Comparison of ENCODE assay signal across 24 cellular contexts in the genomic region with DNA sequence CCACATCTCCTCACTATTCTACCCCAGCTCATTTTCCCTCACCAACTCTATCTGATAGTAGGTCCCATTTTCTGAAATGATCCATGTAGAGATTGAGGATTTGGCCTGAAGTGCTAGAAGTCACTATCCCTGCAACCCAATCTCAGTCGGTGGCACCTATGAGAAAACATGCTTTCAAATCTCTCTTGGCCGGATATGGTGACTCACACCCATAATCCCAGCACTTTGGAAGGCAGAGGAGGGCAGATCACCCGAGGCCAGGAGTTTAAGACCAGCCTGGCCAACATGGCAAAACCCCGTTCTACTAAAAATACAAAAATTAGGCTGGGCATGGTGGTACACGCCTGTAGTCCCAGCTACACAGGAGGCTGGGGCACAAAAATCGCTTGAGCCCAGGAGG. TPM values are rescaled to one million over a fixed set of nuclear protein-coding genes. Genes with fewer than 3 reads are reported as not detected.
DNase-seq lines count a peak whose midpoint lies in the region; ATAC-seq and TF ChIP-seq lines count a peak whose summit lies in the region.
"Had no signal": no experiment of that assay in that cellular context is flagged by ENCODE, and none has a peak within 500 bp of the region (broad histone marks: within the 10 kb centered on the region; RNA-seq: fewer than 3 reads in every experiment).

No MANE protein-coding gene starts in this region.

- intact Hi-C loops in HCT116 (cut with micrococcal nuclease): no loop called here
- intact Hi-C loops in activated CD4-positive, alpha-beta memory T cell treated with anti-CD3 and anti-CD28 coated beads for 36 hours (cut with micrococcal nuclease): no loop called here

- H3K36me3 ChIP-seq in HCT116 (ENCODE audit: control insufficient read depth in 1 of 2, insufficient read depth in 2 of 2, low read length in 2 of 2): no peaks in the 10 kb centered on the region
- H3K36me3 ChIP-seq: sigmoid colon had no signal

- TF ChIP-seq RAD21 in HCT116 (IDR thresholded peaks at IDR 0.05; ENCODE audit: low read depth): no peak

- no peaks in the 10 kb centered on the region for H4K20me1 ChIP-seq in HCT116 (ENCODE audit: insufficient read depth)

- H3K27ac ChIP-seq in HCT116 (ENCODE audit: low read depth, low read length) (no peak overlapping the region), RWPE1 (peak overlapping the region; percentile 54)
- H3K27ac ChIP-seq: parathyroid adenoma, sigmoid colon, testis had no signal

- H2AFZ ChIP-seq in HCT116 (ENCODE audit: low read depth, low read length, poor library complexity, severe bottlenecking): peak overlapping the region; percentile 61
- H2AFZ ChIP-seq: parathyroid adenoma had no signal

- no peaks in the 10 kb centered on the region for H3K79me2 ChIP-seq in HCT116 (ENCODE audit: insufficient read depth, low read length)
- H3K79me2 ChIP-seq: parathyroid adenoma had no signal

- no peaks in the 10 kb centered on the region for H3K27me3 ChIP-seq in HCT116 (ENCODE audit: insufficient read depth, low read length)
- H3K27me3 ChIP-seq: sigmoid colon, testis had no signal

- peaks cover 11% of the 10 kb centered on the region for H3K27me3 Mint-ChIP-seq in activated CD4-positive, alpha-beta memory T cell treated with anti-CD3 and anti-CD28 coated beads, Interleukin-2, amount 10 ng/mL, durations not matched to agents 7 days and 5 days
- peaks cover 1% of the 10 kb centered on the region for H3K27me3 Mint-ChIP-seq in activated CD4-positive, alpha-beta memory T cell treated with anti-CD3 and anti-CD28 coated beads for 36 hours

- TF ChIP-seq CTCF in HCT116 (IDR thresholded peaks at IDR 0.05 in 2 of 3, conservative IDR thresholded peaks at IDR 0.05 in 1 of 3; ENCODE audit: borderline replicate concordance in 1 of 3, insufficient read depth in 1 of 3, low read depth in 2 of 3, low read length in 2 of 3) (no peak), RWPE1 (conservative IDR thresholded peaks at IDR 0.05; ENCODE audit: low read depth) (no peak), epithelial cell of esophagus (IDR thresholded peaks at IDR 0.05; ENCODE audit: insufficient read depth, low read depth, low read length, missing control alignments) (no peak)

- no TSS peak for BruUV-seq in HCT116 (replicated peaks; lab: Mats Ljungman, UMichigan)

- peaks cover 0 to 7% of the 10 kb centered on the region in 2 experiments; a peak in 2 of 4 replicates for H3K4me1 ChIP-seq in HCT116 (ENCODE audit: control insufficient read depth in 1 of 2, insufficient read depth in 2 of 2, low read length in 2 of 2)
- H3K4me1 ChIP-seq: parathyroid adenoma, sigmoid colon, testis had no signal

- H3K4me2 ChIP-seq in HCT116 (ENCODE audit: low read length): peak overlapping the region; percentile 44

- peaks cover 11% of the 10 kb centered on the region for H3K4me1 Mint-ChIP-seq in activated CD4-positive, alpha-beta memory T cell treated with anti-CD3 and anti-CD28 coated beads, Interleukin-2, amount 10 ng/mL, durations not matched to agents 7 days and 5 days
- H3K4me1 Mint-ChIP-seq in activated CD4-positive, alpha-beta memory T cell treated with anti-CD3 and anti-CD28 coated beads for 36 hours (ENCODE audit: low read depth): peaks cover 16% of the 10 kb centered on the region

- no peaks in the 10 kb centered on the region for H3K9me3 Mint-ChIP-seq in activated CD4-positive, alpha-beta memory T cell treated with anti-CD3 and anti-CD28 coated beads, Interleukin-2, amount 10 ng/mL, durations not matched to agents 7 days and 5 days
- no peaks in the 10 kb centered on the region for H3K9me3 Mint-ChIP-seq in activated CD4-positive, alpha-beta memory T cell treated with anti-CD3 and anti-CD28 coated beads for 36 hours
- H3K9me3 Mint-ChIP-seq: natural killer cell treated with Interleukin-12 subunit alpha and Interleukin-12 subunit beta and Interleukin-15 and Interleukin-18, amount 100 ng/mL, for 72 hours; stimulated activated memory B cell treated with anti-CD40 and anti-IgM and Interleukin-4, amounts not matched to agents 10 μg/mL and 1 μg/mL and 100 μg/mL, for 72 hours had no signal

- no peak for TF ChIP-seq POLR2A in HCT116 (IDR thresholded peaks at IDR 0.05; ENCODE audit: borderline replicate concordance, extremely low read depth, insufficient read depth, insufficient read length)

- H3K27ac Mint-ChIP-seq in activated CD4-positive, alpha-beta memory T cell treated with anti-CD3 and anti-CD28 coated beads, Interleukin-2, amount 10 ng/mL, durations not matched to agents 7 days and 5 days: no peak overlapping the region
- no peak overlapping the region for H3K27ac Mint-ChIP-seq in activated CD4-positive, alpha-beta memory T cell treated with anti-CD3 and anti-CD28 coated beads for 36 hours
- H3K27ac Mint-ChIP-seq: activated naive CD4-positive, alpha-beta T cell treated with anti-CD3 and anti-CD28 coated beads, Interleukin-2, amount 10 ng/mL, durations not matched to agents 7 days and 5 days; endodermal cell; natural killer cell treated with Interleukin-12 subunit alpha and Interleukin-12 subunit beta and Interleukin-15 and Interleukin-18, amount 100 ng/mL, for 72 hours; stimulated activated memory B cell treated with anti-CD40 and anti-IgM and Interleukin-4, amounts not matched to agents 10 μg/mL and 1 μg/mL and 100 μg/mL, for 72 hours had no signal

- no peaks in the 10 kb centered on the region for H3K36me3 Mint-ChIP-seq in activated CD4-positive, alpha-beta memory T cell treated with anti-CD3 and anti-CD28 coated beads, Interleukin-2, amount 10 ng/mL, durations not matched to agents 7 days and 5 days (ENCODE audit: low read depth)
- H3K36me3 Mint-ChIP-seq in activated CD4-positive, alpha-beta memory T cell treated with anti-CD3 and anti-CD28 coated beads for 36 hours: no peaks in the 10 kb centered on the region
- H3K36me3 Mint-ChIP-seq: activated naive CD4-positive, alpha-beta T cell treated with anti-CD3 and anti-CD28 coated beads, Interleukin-2, amount 10 ng/mL, durations not matched to agents 7 days and 5 days; CD14-positive monocyte; natural killer cell treated with Interleukin-12 subunit alpha and Interleukin-12 subunit beta and Interleukin-15 and Interleukin-18, amount 100 ng/mL, for 72 hours; stimulated activated memory B cell treated with anti-CD40 and anti-IgM and Interleukin-4, amounts not matched to agents 10 μg/mL and 1 μg/mL and 100 μg/mL, for 72 hours had no signal

- no peak overlapping the region for H3K9ac ChIP-seq in HCT116 (ENCODE audit: low read length)
- H3K9ac ChIP-seq: parathyroid adenoma had no signal

- H3K4me3 ChIP-seq in HCT116 (replicated peaks in 1 of 2; ENCODE audit: low read depth in 1 of 2, low read length in 2 of 2) (no peak overlapping the region), epithelial cell of esophagus (ENCODE audit: low read length) (no peak overlapping the region)
- H3K4me3 ChIP-seq: GM12878, sigmoid colon, testis had no signal

- CTCF ChIA-PET in HCT116 (lab: Charles Lee) (no interaction called here), RWPE1 (lab: Yijun Ruan, JAX) (no interaction called here)
- CTCF ChIA-PET in activated CD4-positive, alpha-beta memory T cell treated with anti-CD3 and anti-CD28 coated beads, Interleukin-2, amount 10 ng/mL, durations not matched to agents 7 days and 5 days (lab: Charles Lee): no interaction called here
- CTCF ChIA-PET in activated CD4-positive, alpha-beta memory T cell treated with anti-CD3 and anti-CD28 coated beads for 36 hours (lab: Charles Lee): interaction anchor here (2.2 kb wide), 1 partner anchor 13 kb away, joined by 12 read pairs; no protein-coding TSS in a partner anchor

- ATAC-seq in HCT116: peak; percentile 53; the same call in 1 of the 2 replicates
- no peak for ATAC-seq in GM18870 (IDR thresholded peaks at IDR 0.05; ENCODE audit: unreplicated experiment)
- ATAC-seq: GM12878; natural killer cell treated with Interleukin-12 subunit alpha and Interleukin-12 subunit beta and Interleukin-15 and Interleukin-18, amount 100 ng/mL, for 72 hours; stimulated activated memory B cell treated with anti-CD40 and anti-IgM and Interleukin-4, amounts not matched to agents 10 μg/mL and 1 μg/mL and 100 μg/mL, for 72 hours had no signal

- RAD21 ChIA-PET in HCT116 (lab: Charles Lee; ENCODE audit: low non-redundant PET in 1 of 2, low total read pairs in 2 of 2, uncharacterized antibody in 2 of 2, unreplicated experiment in 2 of 2): no interaction called here

- H3K4me3 Mint-ChIP-seq in activated CD4-positive, alpha-beta memory T cell treated with anti-CD3 and anti-CD28 coated beads, Interleukin-2, amount 10 ng/mL, durations not matched to agents 7 days and 5 days: no peak overlapping the region
- no peak overlapping the region for H3K4me3 Mint-ChIP-seq in activated CD4-positive, alpha-beta memory T cell treated with anti-CD3 and anti-CD28 coated beads for 36 hours
- H3K4me3 Mint-ChIP-seq: activated naive CD4-positive, alpha-beta T cell treated with anti-CD3 and anti-CD28 coated beads, Interleukin-2, amount 10 ng/mL, durations not matched to agents 7 days and 5 days; CD14-positive monocyte; endodermal cell; natural killer cell treated with Interleukin-12 subunit alpha and Interleukin-12 subunit beta and Interleukin-15 and Interleukin-18, amount 100 ng/mL, for 72 hours; stimulated activated memory B cell treated with anti-CD40 and anti-IgM and Interleukin-4, amounts not matched to agents 10 μg/mL and 1 μg/mL and 100 μg/mL, for 72 hours had no signal

- DNase-seq in Daoy (ENCODE audit: low read depth): peak; percentile 75
- DNase-seq in HCT116 (ENCODE audit: low read depth, low spot score): no peak
- no peak for DNase-seq in RWPE1 (ENCODE audit: low spot score)
- DNase-seq in epithelial cell of esophagus (ENCODE audit: low read depth): peak; percentile 53
- DNase-seq in activated CD4-positive, alpha-beta memory T cell treated with anti-CD3 and anti-CD28 coated beads, Interleukin-2, amount 10 ng/mL, durations not matched to agents 7 days and 5 days: no peak
- DNase-seq in effector CD4-positive, alpha-beta T cell: no peak
- DNase-seq in activated CD4-positive, alpha-beta memory T cell treated with anti-CD3 and anti-CD28 coated beads for 36 hours: no peak
- DNase-seq: activated naive CD4-positive, alpha-beta T cell treated with anti-CD3 and anti-CD28 coated beads, Interleukin-2, amount 10 ng/mL, durations not matched to agents 7 days and 5 days; activated T-cell treated with anti-CD3 and anti-CD28 coated beads, Interleukin-2, amount 50 U/mL, for 48 hours; endodermal cell; Kasumi-1; midbrain; NCI-H1436; NCI-H526; sigmoid colon; testis had no signal

- H3K9me3 ChIP-seq in HCT116 (ENCODE audit: control insufficient read depth in 1 of 2, insufficient read depth in 1 of 2, low read depth in 1 of 2, low read length in 2 of 2): no peaks in the 10 kb centered on the region
- H3K9me3 ChIP-seq: testis had no signal

- H3K9me2 ChIP-seq in HCT116 (ENCODE audit: insufficient read depth): no peaks in the 10 kb centered on the region

- POLR2A ChIA-PET in HCT116 (lab: Charles Lee): no interaction called here
- POLR2A ChIA-PET in RWPE1 (lab: Yijun Ruan, JAX; ENCODE audit: low non-redundant PET): no interaction called here
- POLR2A ChIA-PET in activated CD4-positive, alpha-beta memory T cell treated with anti-CD3 and anti-CD28 coated beads, Interleukin-2, amount 10 ng/mL, durations not matched to agents 7 days and 5 days (lab: Charles Lee): no interaction called here
- POLR2A ChIA-PET in activated CD4-positive, alpha-beta memory T cell treated with anti-CD3 and anti-CD28 coated beads for 36 hours (lab: Charles Lee): no interaction called here

RNA-seq across cellular contexts. Expression of gene MARCHF4, which starts 19.1 kb away (rescaled TPM):
- 4.1 and 4.8 TPM in 2 replicates for total RNA-seq in Daoy (2014; rRNA removed; shearing (Covaris generic))
- not detected for total RNA-seq in HCT116 (2021; ENCODE audit: unreplicated experiment)
- polyA plus RNA-seq in HCT116 (2012): 0.02 TPM in 1 of 2 replicates, not detected in the other
- not detected for total RNA-seq in activated CD4-positive, alpha-beta memory T cell treated with anti-CD3 and anti-CD28 coated beads, Interleukin-2, amount 10 ng/mL, durations not matched to agents 7 days and 5 days
- total RNA-seq in activated CD4-positive, alpha-beta memory T cell treated with anti-CD3 and anti-CD28 coated beads for 36 hours: not detected
- total RNA-seq: GM12878; HT-29; natural killer cell treated with Interleukin-12 subunit alpha and Interleukin-12 subunit beta and Interleukin-15 and Interleukin-18, amount 100 ng/mL, for 72 hours; T-helper 2 cell treated with Interferon-gamma antibody and Interleukin-4, amounts not matched to agents 100 ng/mL and 5 ng/mL, for 36 hours had no signal
- polyA plus RNA-seq: CD14-positive monocyte, GM12878 had no signal

RNA-seq across cellular contexts. Expression of gene SMARCAL1, which starts 20.9 kb away (rescaled TPM):
- total RNA-seq in Daoy (2014; rRNA removed; shearing (Covaris generic)): 3.2 and 3.8 TPM in 2 replicates
- total RNA-seq in HCT116 (2021; ENCODE audit: unreplicated experiment): 18.0 TPM
- 13.0 and 15.3 TPM in 2 replicates for polyA plus RNA-seq in HCT116 (2012)
- 10 to 100 TPM; 23.6 to 27.5 TPM for total RNA-seq in activated CD4-positive, alpha-beta memory T cell treated with anti-CD3 and anti-CD28 coated beads, Interleukin-2, amount 10 ng/mL, durations not matched to agents 7 days and 5 days
- 10 to 100 TPM; 20.8 to 25.2 TPM for total RNA-seq in activated CD4-positive, alpha-beta memory T cell treated with anti-CD3 and anti-CD28 coated beads for 36 hours

Comparison
In these comparisons a context has a peak if more than half of its experiments do, and no peak if none do; other contexts are left out.
1. DNase-seq: peak in Daoy (single experiment) and epithelial cell of esophagus (single experiment); none in HCT116 (single experiment), RWPE1 (single experiment), activated CD4-positive, alpha-beta memory T cell treated with anti-CD3 and anti-CD28 coated beads, Interleukin-2, amount 10 ng/mL, durations not matched to agents 7 days and 5 days (single experiment), effector CD4-positive, alpha-beta T cell (single experiment) and activated CD4-positive, alpha-beta memory T cell treated with anti-CD3 and anti-CD28 coated beads for 36 hours (single experiment).